ENCODE assay signal across 8 cellular contexts in genomic region chr14:68815288-68816182, GRCh38. TPM values are rescaled to one million over a fixed set of nuclear protein-coding genes. Genes with fewer than 3 reads are reported as not detected.
A peak's percentile ranks its signal among the peaks of the same experiment; 100 is the strongest.
DNase-seq lines count a peak whose midpoint lies in the region; ATAC-seq, FAIRE-seq and TF ChIP-seq lines count a peak whose summit lies in the region.

No MANE protein-coding gene starts in this region.

- peaks cover 63% of the 10 kb centered on the region for H3K4me1 ChIP-seq in mononuclear cell (ENCODE audit: insufficient read depth, low read length)

- no peaks in the 10 kb centered on the region for H3K36me3 Mint-ChIP-seq in IgD-negative memory B cell

- peaks cover 39 to 59% (median 41%) of the 10 kb centered on the region in 3 donors for H3K4me1 Mint-ChIP-seq in IgD-negative memory B cell

- H3K36me3 ChIP-seq in bronchial epithelial cell (ENCODE audit: control insufficient read depth, insufficient read depth, low read length) = no peaks in the 10 kb centered on the region

- FAIRE-seq in bronchial epithelial cell (lab: Jason Lieb, UNC) = no peak

- CTCF ChIA-PET in GM10248 (lab: Yijun Ruan, JAX) = interaction anchor here (0.6 to 11.2 kb wide), 31 partner anchors 9 to 977 kb away, joined by 3 to 176 read pairs (median 6); partner anchors contain the start of gene ZFP36L1

- TF ChIP-seq CTCF in GM10248 (IDR thresholded peaks at IDR 0.05; ENCODE audit: control extremely low read depth, extremely low read depth, low read depth, missing control alignments) (no peak), bronchial epithelial cell (IDR thresholded peaks at IDR 0.05; ENCODE audit: insufficient read depth, low read length, severe bottlenecking) (no peak)

- H3K27me3 Mint-ChIP-seq in IgD-negative memory B cell = no peaks in the 10 kb centered on the region

- POLR2A ChIA-PET in GM10248 (lab: Yijun Ruan, JAX) = interaction anchor here (0.6 to 1.7 kb wide), 6 partner anchors 9 to 1188 kb away, joined by 3 to 11 read pairs (median 4); partner anchors contain the start of gene ZFP36L1

- peak overlapping the region; percentile 83 to 93 (median 88) for H3K4me3 Mint-ChIP-seq in IgD-negative memory B cell

- ATAC-seq in GM18517 (IDR thresholded peaks at IDR 0.05; ENCODE audit: unreplicated experiment) = no peak
- ATAC-seq in GM19328 (IDR thresholded peaks at IDR 0.05; ENCODE audit: unreplicated experiment) = no peak

- H3K27me3 ChIP-seq in bronchial epithelial cell (ENCODE audit: control insufficient read depth, insufficient read depth, low read length) = no peaks in the 10 kb centered on the region
- no peaks in the 10 kb centered on the region for H3K27me3 ChIP-seq in mononuclear cell (ENCODE audit: insufficient read depth, low read length)

- H3K9me3 ChIP-seq in mononuclear cell (ENCODE audit: low read depth, low read length) = no peaks in the 10 kb centered on the region

- DNase-seq in GM10248 (ENCODE audit: extremely low spot score) (peak; percentile 25), bronchial epithelial cell (ENCODE audit: low read depth) (no peak), NCI-H446 treated with DMSO at 0.1 percent for 48 hours (lab: John Stamatoyannopoulos, UW) (no peak), DMS 273 (lab: John Stamatoyannopoulos, UW; ENCODE audit: unreplicated experiment) (no peak)

- peak overlapping the region; percentile 87 to 97 (median 95) for H3K27ac Mint-ChIP-seq in IgD-negative memory B cell

- H3K9me3 Mint-ChIP-seq in IgD-negative memory B cell = no peaks in the 10 kb centered on the region

- H3K4me3 ChIP-seq in bronchial epithelial cell (ENCODE audit: low read depth, low read length) = peak overlapping the region; percentile 47
- H3K4me3 ChIP-seq in mononuclear cell (ENCODE audit: low read length) = peak overlapping the region; percentile 48

RNA-seq across cellular contexts. Expression of gene ZFP36L1, which starts 22.7 kb away (rescaled TPM):
- polyA plus RNA-seq in IgD-negative memory B cell = 275 TPM
- total RNA-seq in bronchial epithelial cell (12.7 and 15.5 TPM in 2 replicates), mononuclear cell (228 TPM)

Comparison
In these comparisons a context has a peak if more than half of its experiments do, and no peak if none do; other contexts are left out.
1. RNA of gene ZFP36L1, which starts 22.7 kb away (total RNA-seq): 228 TPM in mononuclear cell (single experiment); 12.7 to 15.5 TPM in bronchial epithelial cell; every median in the first group is over 10 times any median in the second.